In genomic region chr15:38093931-38094330, GRCh38 we compare ENCODE assay signal across 22 cellular contexts.
"Had no signal": no experiment of that assay in that cellular context is flagged by ENCODE, and none has a peak within 500 bp of the region (broad histone marks: within the 10 kb centered on the region; RNA-seq: fewer than 3 reads in every experiment).

No MANE protein-coding gene starts in this region.

- H3K4me1 ChIP-seq: neural progenitor cell, right atrium auricular region had no signal

- H3K9ac ChIP-seq: neural progenitor cell had no signal

- FAIRE-seq: frontal cortex, small intestine had no signal

- DNase-seq: cortex of kidney; dorsolateral prefrontal cortex; effector CD8-positive, alpha-beta T cell; heart left ventricle; hippocampal formation; left colon; left ventricle myocardium superior; mesenchymal stem cell; midbrain; nucleus accumbens; ovary; small intestine; stimulated activated CD4-positive, alpha-beta T cell treated with anti-CD3 and anti-CD28 coated beads, Interleukin-12 subunit alpha, Interleukin-12 subunit beta, amount 100 ng/mL, for 4 hours; stimulated activated CD4-positive, alpha-beta T cell treated with anti-CD3 and anti-CD28 coated beads, Interleukin-2, amount 100 ng/mL, for 48 hours; stimulated activated CD8-positive, alpha-beta memory T cell treated with anti-CD3 and anti-CD28 coated beads, Interleukin-4, amount 100 ng/mL, for 48 hours; trophoblast cell had no signal

- H3K9me3 ChIP-seq: ovary had no signal

- H3K36me3 ChIP-seq: heart left ventricle, neural progenitor cell, ovary, right atrium auricular region had no signal

- H3K4me2 ChIP-seq: neural progenitor cell had no signal

- H2AFZ ChIP-seq: neural progenitor cell had no signal

- H3K4me3 ChIP-seq: dorsolateral prefrontal cortex, heart left ventricle, lung, neural progenitor cell, ovary, right atrium auricular region had no signal

- H3K27ac ChIP-seq: dorsolateral prefrontal cortex, heart left ventricle, neural progenitor cell, ovary, right atrium auricular region had no signal

- ATAC-seq: heart left ventricle; left colon; left ventricle myocardium superior; natural killer cell treated with Interleukin-12 subunit alpha and Interleukin-12 subunit beta and Interleukin-15 and Interleukin-18, amount 100 ng/mL, for 72 hours; stimulated activated memory B cell treated with anti-CD40 and anti-IgM and Interleukin-4, amounts not matched to agents 10 μg/mL and 1 μg/mL and 100 μg/mL, for 72 hours had no signal

- H3K27me3 ChIP-seq: dorsolateral prefrontal cortex, heart left ventricle, neural progenitor cell, ovary, right atrium auricular region had no signal
